In genomic region chr12:112182499-112182898, GRCh38 we compare ENCODE assay signal across 16 cellular contexts. TPM values are rescaled to one million over a fixed set of nuclear protein-coding genes. Genes with fewer than 3 reads are reported as not detected.
DNase-seq lines count a peak whose midpoint lies in the region; ATAC-seq and TF ChIP-seq lines count a peak whose summit lies in the region.
"Had no signal": no experiment of that assay in that cellular context is flagged by ENCODE, and none has a peak within 500 bp of the region (broad histone marks: within the 10 kb centered on the region; RNA-seq: fewer than 3 reads in every experiment).

No MANE protein-coding gene starts in this region.

- no peak overlapping the region for H4K8ac ChIP-seq in neuronal stem cell (ENCODE audit: low read depth, low read length)

- H3K27me3 ChIP-seq in endodermal cell (ENCODE audit: control insufficient read depth, insufficient read depth, low read length, poor library complexity, severe bottlenecking) (no peaks in the 10 kb centered on the region), neuronal stem cell (ENCODE audit: control insufficient read depth in 3 of 3, insufficient read depth in 3 of 3, low read depth in 1 of 3, low read length in 3 of 3) (no peaks in the 10 kb centered on the region), hepatocyte (no peaks in the 10 kb centered on the region)

- H2BK120ac ChIP-seq in neuronal stem cell (ENCODE audit: low read depth, low read length): no peak overlapping the region

- no peaks in the 10 kb centered on the region for H3K27me3 Mint-ChIP-seq in endodermal cell (ENCODE audit: insufficient read depth)

- no peak overlapping the region for H3K23ac ChIP-seq in neuronal stem cell (ENCODE audit: low read depth, low read length, poor library complexity)

- no peak overlapping the region for H3K27ac Mint-ChIP-seq in endodermal cell

- H3K36me3 ChIP-seq in endodermal cell (ENCODE audit: control insufficient read depth, insufficient read depth, low read length) (peaks cover 55% of the 10 kb centered on the region), neuronal stem cell (replicated peaks in 1 of 2; ENCODE audit: control insufficient read depth in 2 of 2, insufficient read depth in 2 of 2, low read length in 2 of 2) (peaks cover 17 to 70% of the 10 kb centered on the region in 2 donors), hepatocyte (replicated peaks; ENCODE audit: insufficient read depth, low read depth) (no peaks in the 10 kb centered on the region)

- H3K9me2 ChIP-seq in hepatocyte (replicated peaks; ENCODE audit: insufficient read depth): no peaks in the 10 kb centered on the region

- no peak overlapping the region for H3K4ac ChIP-seq in neuronal stem cell (ENCODE audit: low read length)

- H3K4me3 Mint-ChIP-seq in endodermal cell: no peak overlapping the region

- H3K9me3 Mint-ChIP-seq in endodermal cell: no peaks in the 10 kb centered on the region

- H3K4me1 ChIP-seq in endodermal cell (ENCODE audit: control insufficient read depth, insufficient read depth, low read length) (no peaks in the 10 kb centered on the region), neuronal stem cell (ENCODE audit: control insufficient read depth in 2 of 2, insufficient read depth in 1 of 2, low read depth in 1 of 2, low read length in 2 of 2) (peaks cover 2 to 17% of the 10 kb centered on the region in 2 donors), hepatocyte (ENCODE audit: insufficient read depth) (no peaks in the 10 kb centered on the region)

- no peaks in the 10 kb centered on the region for H3K4me1 Mint-ChIP-seq in endodermal cell

- H3K4me2 ChIP-seq in neuronal stem cell (ENCODE audit: insufficient read depth, low read length, poor library complexity, severe bottlenecking): no peak overlapping the region
- no peak overlapping the region for H3K4me2 ChIP-seq in hepatocyte

- H3K4me3 ChIP-seq in endodermal cell (ENCODE audit: low read length): no peak overlapping the region
- H3K4me3 ChIP-seq in neuronal stem cell (ENCODE audit: low read length in 2 of 2): no peak overlapping the region
- H3K4me3 ChIP-seq in hepatocyte: no peak overlapping the region
- H3K4me3 ChIP-seq: HAP-1, SK-N-MC had no signal

- no peak for TF ChIP-seq CTCF in endodermal cell (conservative IDR thresholded peaks at IDR 0.05)
- TF ChIP-seq CTCF in hepatocyte (IDR thresholded peaks at IDR 0.05; ENCODE audit: poor library complexity): no peak

- peaks cover 2% of the 10 kb centered on the region for H3K79me1 ChIP-seq in neuronal stem cell (ENCODE audit: low read depth, low read length)

- H2BK5ac ChIP-seq in neuronal stem cell (ENCODE audit: low read length): no peak overlapping the region

- H3K36me3 Mint-ChIP-seq in endodermal cell (ENCODE audit: low read depth): peaks cover 44% of the 10 kb centered on the region

- H4K20me1 ChIP-seq in hepatocyte (ENCODE audit: insufficient read depth, poor library complexity, severe bottlenecking): no peaks in the 10 kb centered on the region

- H3K79me2 ChIP-seq in hepatocyte: no peaks in the 10 kb centered on the region

- no peak overlapping the region for H3K18ac ChIP-seq in neuronal stem cell (ENCODE audit: low read length)

- H3K27ac ChIP-seq in endodermal cell (ENCODE audit: low read depth, low read length) (peak overlapping the region; percentile 89), neuronal stem cell (replicated peaks; ENCODE audit: low read length) (no peak overlapping the region), hepatocyte (no peak overlapping the region)
- H3K27ac ChIP-seq: C4-2B, SK-N-MC had no signal

- 76 to 87% methylated on average over 3 to 7 of the region's 7 CpGs for WGBS in endodermal cell (ENCODE audit: insufficient coverage in 1 of 2, insufficient read length in 1 of 2), 2 experiments
- no CpG with 5 or more reads among the region's 7 CpGs for WGBS in neuronal stem cell (ENCODE audit: extremely low coverage in 2 of 2, insufficient read length in 2 of 2, insufficient replicate concordance in 1 of 2), 2 donors
- WGBS in hepatocyte (ENCODE audit: low lambda C conversion rate, missing lambda C conversion rate): 92% methylated on average over 7 of the region's 7 CpGs

- H3K9ac ChIP-seq in endodermal cell (ENCODE audit: extremely low read depth, low read length, poor library complexity, severe bottlenecking) (no peak overlapping the region), neuronal stem cell (ENCODE audit: low read depth, low read length, poor library complexity) (no peak overlapping the region)

- peak in 13 of 14 donors; percentile 58 to 89 (median 78) for DNase-seq in C1 segment of cervical spinal cord (lab: John Stamatoyannopoulos, UW)
- peak; percentile 90 for DNase-seq in NCI-H2107 treated with DMSO at 0.1 percent for 48 hours (lab: John Stamatoyannopoulos, UW; ENCODE audit: unreplicated experiment)
- DNase-seq in endodermal cell: no peak
- DNase-seq in neuronal stem cell (ENCODE audit: low spot score): no peak
- DNase-seq in hepatocyte (ENCODE audit: low spot score): no peak
- DNase-seq in activated T-cell treated with anti-CD3 and anti-CD28 coated beads, Interleukin-2, amount 50 U/mL, for 1 hour: no peak
- DNase-seq: activated CD4-positive, CD25-positive, alpha-beta regulatory T cell treated with anti-CD3 and anti-CD28 coated beads, Interleukin-2, amount 50 U/mL, for 72 hours; activated effector memory CD4-positive, alpha-beta T cell treated with anti-CD3 and anti-CD28 coated beads, Interleukin-2, amount 50 U/mL, for 16 hours; cortex of kidney; Kasumi-1; NCI-H510A had no signal

- no peak overlapping the region for H2AK5ac ChIP-seq in neuronal stem cell (ENCODE audit: low read depth, low read length)

- H2BK15ac ChIP-seq in neuronal stem cell (ENCODE audit: low read length): no peak overlapping the region

- H2AFZ ChIP-seq in neuronal stem cell (ENCODE audit: low read length) (peak overlapping the region; percentile 37), hepatocyte (no peak overlapping the region)

- no peak overlapping the region for H3K14ac ChIP-seq in neuronal stem cell (ENCODE audit: low read length)

- no peaks in the 10 kb centered on the region for H3K9me3 ChIP-seq in endodermal cell (ENCODE audit: control insufficient read depth, low read length)
- no peaks in the 10 kb centered on the region for H3K9me3 ChIP-seq in neuronal stem cell (replicated peaks in 1 of 2; ENCODE audit: control insufficient read depth in 2 of 2, insufficient read depth in 1 of 2, low read depth in 1 of 2, low read length in 2 of 2)
- H3K9me3 ChIP-seq in hepatocyte (ENCODE audit: low read depth): no peaks in the 10 kb centered on the region
- H3K9me3 ChIP-seq: HAP-1 had no signal

- no peak overlapping the region for H4K91ac ChIP-seq in neuronal stem cell (ENCODE audit: low read depth, low read length, poor library complexity)

- ATAC-seq in GM21360 (IDR thresholded peaks at IDR 0.05; ENCODE audit: unreplicated experiment) (no peak), HG03025 (IDR thresholded peaks at IDR 0.05; ENCODE audit: low FRiP score, unreplicated experiment) (no peak)

- H2BK12ac ChIP-seq in neuronal stem cell (ENCODE audit: low read length): no peak overlapping the region

RNA-seq across cellular contexts. Expression of gene TRAFD1, which starts 57.1 kb away (rescaled TPM):
- total RNA-seq in endodermal cell (10 to 100 TPM; 25.2 to 28.9 TPM), hepatocyte (33.9 and 37.1 TPM in 2 replicates)
- polyA plus RNA-seq in endodermal cell (2013, experiment 1 of 2): 37.6 TPM
- polyA plus RNA-seq in endodermal cell (2013, experiment 2 of 2): 32.3 TPM
- polyA plus RNA-seq in neuronal stem cell (2013, experiment 1 of 2): 21.1 TPM
- 21.0 TPM for polyA plus RNA-seq in neuronal stem cell (2013, experiment 2 of 2)
- 37.3 and 39.4 TPM in 2 replicates for polyA plus RNA-seq in hepatocyte

Comparison
In these comparisons a context has a peak if more than half of its experiments do, and no peak if none do; other contexts are left out.
1. DNase-seq: peak in C1 segment of cervical spinal cord (13 of 14) and NCI-H2107 treated with DMSO at 0.1 percent for 48 hours (single experiment); none in endodermal cell (single experiment), neuronal stem cell (single experiment), hepatocyte (single experiment) and activated T-cell treated with anti-CD3 and anti-CD28 coated beads, Interleukin-2, amount 50 U/mL, for 1 hour (single experiment).